Comparison of ENCODE assay signal across 8 cellular contexts in the genomic region with DNA sequence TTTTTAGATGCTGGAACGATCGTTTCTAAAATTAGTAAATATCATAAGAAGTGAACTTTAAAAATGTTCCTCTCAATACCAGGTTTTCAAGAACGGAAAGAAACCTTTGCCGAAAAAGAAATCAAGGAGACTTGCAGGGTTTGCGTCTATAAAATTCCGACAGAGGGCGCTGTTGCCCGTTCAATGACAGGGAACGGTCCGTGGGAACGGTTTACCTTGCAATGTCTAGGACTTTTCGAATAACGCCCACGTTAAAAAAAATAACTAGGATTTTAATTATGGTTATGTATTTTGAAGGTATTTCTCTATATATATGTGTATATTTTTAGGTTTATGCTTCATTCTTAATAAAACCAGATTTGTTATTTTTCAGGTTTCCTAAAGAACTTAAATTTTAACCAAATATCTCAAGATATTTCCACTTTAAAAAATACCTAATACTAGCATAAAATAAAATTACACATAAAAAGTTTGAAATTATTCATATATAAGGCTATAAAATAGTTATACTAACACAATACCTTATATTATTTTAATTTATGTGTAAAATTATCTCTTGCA. TPM values are rescaled to one million over a fixed set of nuclear protein-coding genes. Genes with fewer than 3 reads are reported as not detected.
DNase-seq lines count a peak whose midpoint lies in the region; ATAC-seq lines count a peak whose summit lies in the region.

No MANE protein-coding gene starts in this region.

- H3K4me3 ChIP-seq in BLaER1 treated with 17β-estradiol and CSF1 and Interleukin-3, amounts not matched to agents 10 nM and 100 nM, result peak overlapping the region; percentile 39 to 62 (median 52); a peak in 19 of 20 replicates

- peaks cover 13 to 15% (median 14%) of the 10 kb centered on the region in 11 experiments for H3K9me3 ChIP-seq in BLaER1 treated with 17β-estradiol and CSF1 and Interleukin-3, amounts not matched to agents 10 nM and 100 nM (replicated peaks in 1 of 11)

- H3K4me3 Mint-ChIP-seq in activated CD4-positive, alpha-beta T cell treated with anti-CD3 and anti-CD28 coated beads for 36 hours, result peak overlapping the region; percentile 65

- POLR2A ChIA-PET in activated CD4-positive, alpha-beta T cell treated with anti-CD3 and anti-CD28 coated beads for 36 hours (lab: Charles Lee), result no interaction called here

- H3K27me3 ChIP-seq in BLaER1 treated with 17β-estradiol and CSF1 and Interleukin-3, amounts not matched to agents 10 nM and 100 nM, result peaks cover 44 to 47% (median 46%) of the 10 kb centered on the region in 11 experiments

- ATAC-seq in GM18873 (IDR thresholded peaks at IDR 0.05; ENCODE audit: low FRiP score, unreplicated experiment) (peak; percentile 69), HG03108 (IDR thresholded peaks at IDR 0.05; ENCODE audit: unreplicated experiment) (peak; percentile 73)
- ATAC-seq in activated CD4-positive, alpha-beta T cell treated with anti-CD3 and anti-CD28 coated beads for 36 hours, result no peak

- peak overlapping the region; percentile 50 to 87 (median 66) for H3K4me2 ChIP-seq in BLaER1 treated with 17β-estradiol and CSF1 and Interleukin-3, amounts not matched to agents 10 nM and 100 nM

- no peaks in the 10 kb centered on the region for H4K20me1 ChIP-seq in BLaER1 treated with 17β-estradiol and CSF1 and Interleukin-3, amounts not matched to agents 10 nM and 100 nM

- H3K27ac ChIP-seq in BLaER1 treated with 17β-estradiol and CSF1 and Interleukin-3, amounts not matched to agents 10 nM and 100 nM, result no peak overlapping the region

- H3K9ac ChIP-seq in BLaER1 treated with 17β-estradiol and CSF1 and Interleukin-3, amounts not matched to agents 10 nM and 100 nM, result peak overlapping the region in 6 of 11 experiments; percentile 9 to 50 (median 20); a peak in 6 of 22 replicates

- peaks cover 56% of the 10 kb centered on the region for H3K27me3 Mint-ChIP-seq in activated CD4-positive, alpha-beta T cell treated with anti-CD3 and anti-CD28 coated beads for 36 hours

- no peaks in the 10 kb centered on the region for H3K4me1 ChIP-seq in BLaER1 treated with 17β-estradiol and CSF1 and Interleukin-3, amounts not matched to agents 10 nM and 100 nM

- H3K9me3 Mint-ChIP-seq in activated CD4-positive, alpha-beta T cell treated with anti-CD3 and anti-CD28 coated beads for 36 hours (ENCODE audit: low read depth), result no peaks in the 10 kb centered on the region

- intact Hi-C loops in activated CD4-positive, alpha-beta T cell treated with anti-CD3 and anti-CD28 coated beads for 36 hours (cut with DNase I, micrococcal nuclease), result loop anchor here (1.0 to 10.0 kb wide), 7 partner anchors 534 to 1205 kb away; no protein-coding TSS in a partner anchor

- H3K36me3 ChIP-seq in BLaER1 treated with 17β-estradiol and CSF1 and Interleukin-3, amounts not matched to agents 10 nM and 100 nM, result no peaks in the 10 kb centered on the region

- DNase-seq in NCI-H2196 (lab: John Stamatoyannopoulos, UW; ENCODE audit: unreplicated experiment) (peak; percentile 73), ecto neural progenitor cell (ENCODE audit: low spot score) (peak; percentile 79), medulla oblongata (ENCODE audit: extremely low spot score) (peak; percentile 91)
- peak; percentile 83 for DNase-seq in activated CD4-positive, alpha-beta T cell treated with anti-CD3 and anti-CD28 coated beads for 36 hours
- peak; percentile 15 for DNase-seq in stimulated activated CD8-positive, alpha-beta memory T cell treated with anti-CD3 and anti-CD28 coated beads, Interleukin-12 subunit alpha, Interleukin-12 subunit beta, amount 100 ng/mL, for 24 hours (ENCODE audit: extremely low read depth)

- no peak overlapping the region for H3K27ac Mint-ChIP-seq in activated CD4-positive, alpha-beta T cell treated with anti-CD3 and anti-CD28 coated beads for 36 hours

- H3K4me1 Mint-ChIP-seq in activated CD4-positive, alpha-beta T cell treated with anti-CD3 and anti-CD28 coated beads for 36 hours, result peaks cover 13% of the 10 kb centered on the region

- CTCF ChIA-PET in activated CD4-positive, alpha-beta T cell treated with anti-CD3 and anti-CD28 coated beads for 36 hours (lab: Charles Lee), result interaction anchor here (0.7 to 0.8 kb wide), 3 partner anchors 28 to 631 kb away, joined by 3 read pairs; no protein-coding TSS in a partner anchor

- H3K36me3 Mint-ChIP-seq in activated CD4-positive, alpha-beta T cell treated with anti-CD3 and anti-CD28 coated beads for 36 hours (ENCODE audit: low read depth), result no peaks in the 10 kb centered on the region

RNA-seq across cellular contexts. Expression of a gene that starts 2.5 kb away (rescaled TPM):
- not detected for total RNA-seq in activated CD4-positive, alpha-beta T cell treated with anti-CD3 and anti-CD28 coated beads for 36 hours

Comparison
In these comparisons a context has a peak if more than half of its experiments do, and no peak if none do; other contexts are left out.
1. DNase-seq: peak in every context shown above with its lines; median percentile 91 in medulla oblongata; 83 in activated CD4-positive, alpha-beta T cell treated with anti-CD3 and anti-CD28 coated beads for 36 hours; 79 in ecto neural progenitor cell; 73 in NCI-H2196; 15 in stimulated activated CD8-positive, alpha-beta memory T cell treated with anti-CD3 and anti-CD28 coated beads, Interleukin-12 subunit alpha, Interleukin-12 subunit beta, amount 100 ng/mL, for 24 hours.